9 cellular contexts compared by ENCODE assay signal in genomic region chr16:56191807-56192643, GRCh38. TPM values are rescaled to one million over a fixed set of nuclear protein-coding genes. Genes with fewer than 3 reads are reported as not detected.
DNase-seq lines count a peak whose midpoint lies in the region; ATAC-seq and TF ChIP-seq lines count a peak whose summit lies in the region.
"Had no signal": no experiment of that assay in that cellular context is flagged by ENCODE, and none has a peak within 500 bp of the region (broad histone marks: within the 10 kb centered on the region; RNA-seq: fewer than 3 reads in every experiment).

No MANE protein-coding gene starts in this region.

- no peak overlapping the region for H3K18ac ChIP-seq in H9 (ENCODE audit: insufficient read length, low read depth, low read length)

- H3K4me1 Mint-ChIP-seq in H9: peaks cover 35 to 50% of the 10 kb centered on the region in 2 experiments

- H4K91ac ChIP-seq in H9 (ENCODE audit: insufficient read length, low read depth, low read length): no peak overlapping the region

- peak overlapping the region; percentile 78 to 85 for H3K4me3 Mint-ChIP-seq in H9

- WGBS in H9 (ENCODE audit: extremely low coverage, insufficient read length, low lambda C conversion rate): no CpG with 5 or more reads among the region's 50 CpGs
- WGBS in right cardiac atrium: under 1% methylated on average over 50 of the region's 50 CpGs
- 1 to 4% (median 3%) methylated on average over 37 to 50 of the region's 50 CpGs for whole genome bisulfite sequencing in spleen, 5 donors

- H3K79me2 ChIP-seq in H9 (ENCODE audit: insufficient read depth, low read length): no peaks in the 10 kb centered on the region

- H3K27ac ChIP-seq in H9 (ENCODE audit: insufficient read length, low read depth, low read length) (no peak overlapping the region), right cardiac atrium (ENCODE audit: low read length) (peak overlapping the region; percentile 89), spleen (peak overlapping the region in 5 of 8 donors; percentile 48 to 81 (median 65))

- H3K14ac ChIP-seq in H9 (ENCODE audit: insufficient read depth, low read length): no peak overlapping the region

- no peak overlapping the region for H2BK5ac ChIP-seq in H9 (ENCODE audit: insufficient read length, low read length)

- H3K36me3 ChIP-seq in spleen: no peaks in the 10 kb centered on the region

- DNase-seq in H9 (no peak), right cardiac atrium (peak; percentile 35 to 77 (median 69)), spleen (peak; percentile 74), erythroblast (lab: John Stamatoyannopoulos, UW) (no peak), GM19238 (ENCODE audit: insufficient read length, low spot score) (no peak)

- H3T11ph ChIP-seq in H9 (ENCODE audit: low read length): no peak overlapping the region

- intact Hi-C loops in right cardiac atrium (cut with DNase I): loop anchor here in 3 of 4 donors (5.0 to 10.0 kb wide), 6 partner anchors 60 to 150 kb away; no protein-coding TSS in a partner anchor
- intact Hi-C loops in spleen (cut with DNase I; ENCODE audit: low total_unique reads): no loop called here

- no peaks in the 10 kb centered on the region; a peak in 1 of 5 replicates for H3K9me3 Mint-ChIP-seq in H9

- H2AK5ac ChIP-seq in H9 (ENCODE audit: insufficient read length, low read length): no peak overlapping the region

- no peak overlapping the region for H2AFZ ChIP-seq in H9 (ENCODE audit: low read length)

- no peak overlapping the region for H2BK12ac ChIP-seq in H9 (ENCODE audit: insufficient read length, low read depth, low read length)

- no peak overlapping the region for H3K9ac ChIP-seq in H9 (ENCODE audit: extremely low read depth, insufficient read length, low read length)

- H3K4ac ChIP-seq in H9 (ENCODE audit: low read depth, low read length): no peak overlapping the region

- peaks cover 28% of the 10 kb centered on the region for H3K23me2 ChIP-seq in H9 (ENCODE audit: insufficient read length, low read depth, low read length, poor library complexity, severe bottlenecking)

- no peaks in the 10 kb centered on the region; a peak in 1 of 7 replicates for H3K36me3 Mint-ChIP-seq in H9 (ENCODE audit: insufficient read depth in 1 of 3, low read depth in 3 of 3)

- no peak for TF ChIP-seq POLR2A in spleen (IDR thresholded peaks at IDR 0.05)
- no peak for TF ChIP-seq POLR2A in erythroblast (IDR thresholded peaks at IDR 0.05; ENCODE audit: low read length)

- peaks cover 59% of the 10 kb centered on the region for H3K27me3 Mint-ChIP-seq in H9 (ENCODE audit: low read depth)

- no peak overlapping the region for H2BK20ac ChIP-seq in H9 (ENCODE audit: low read depth, low read length, poor library complexity, severe bottlenecking)

- no peaks in the 10 kb centered on the region for H3K79me1 ChIP-seq in H9 (ENCODE audit: insufficient read depth, low read depth, low read length, poor library complexity, severe bottlenecking)

- H4K20me1 ChIP-seq in H9 (ENCODE audit: control insufficient read depth, insufficient read depth, insufficient read length): no peaks in the 10 kb centered on the region

- H3K4me3 ChIP-seq in WI38 (ENCODE audit: low read depth, low read length) (peak overlapping the region; percentile 59), right cardiac atrium (ENCODE audit: low read length) (peak overlapping the region; percentile 82), spleen (peak overlapping the region; percentile 48 to 81 (median 54))

- H3K27me3 ChIP-seq in H9 (ENCODE audit: insufficient read depth, low read length) (peaks cover 2% of the 10 kb centered on the region; the same call in 1 of the 2 replicates), right cardiac atrium (ENCODE audit: control insufficient read depth, insufficient read depth) (no peaks in the 10 kb centered on the region), spleen (replicated peaks in 1 of 7) (peaks cover 0 to 92% (median 59%) of the 10 kb centered on the region in 7 donors)

- no peak overlapping the region for H2BK15ac ChIP-seq in H9 (ENCODE audit: low read depth, low read length)

- no peak overlapping the region for H4K5ac ChIP-seq in H9 (ENCODE audit: insufficient read length, low read depth, low read length)

- H3K4me1 ChIP-seq in H9 (ENCODE audit: insufficient read depth, low read length) (peaks cover 13% of the 10 kb centered on the region; the same call in 1 of the 2 replicates), right cardiac atrium (ENCODE audit: control insufficient read depth, insufficient read depth, low read length) (peaks cover 5% of the 10 kb centered on the region), spleen (peaks cover 12 to 52% (median 37%) of the 10 kb centered on the region in 6 donors)

- H3K4me2 ChIP-seq in H9 (ENCODE audit: insufficient read depth, insufficient read length, low read length): peak overlapping the region; percentile 94

- TF ChIP-seq CTCF in H9 (conservative IDR thresholded peaks at IDR 0.05) (no peak), WI38 (IDR thresholded peaks at IDR 0.05; ENCODE audit: low read depth, low read length) (no peak), spleen (IDR thresholded peaks at IDR 0.05 in 8 of 11, conservative IDR thresholded peaks at IDR 0.05 in 3 of 11) (no peak)

- no peak overlapping the region for H3K23ac ChIP-seq in H9 (ENCODE audit: insufficient read length, low read depth, low read length)

- H3K27ac Mint-ChIP-seq in H9: no peak overlapping the region

- no peak overlapping the region for H3K56ac ChIP-seq in H9 (ENCODE audit: insufficient read length, low read depth, low read length)

- ATAC-seq in right cardiac atrium: peak; percentile 3 to 6
- ATAC-seq in HG02981 (IDR thresholded peaks at IDR 0.05; ENCODE audit: unreplicated experiment): no peak
- ATAC-seq in GM18907 (IDR thresholded peaks at IDR 0.05; ENCODE audit: unreplicated experiment): no peak

- H2BK120ac ChIP-seq in H9 (ENCODE audit: low read depth, low read length, poor library complexity, severe bottlenecking): no peak overlapping the region

- H4K8ac ChIP-seq in H9 (replicated peaks; ENCODE audit: insufficient read length, low read depth, low read length): no peak overlapping the region

- H3K9me3 ChIP-seq in H9 (ENCODE audit: control insufficient read depth, low read depth, low read length) (no peaks in the 10 kb centered on the region), right cardiac atrium (ENCODE audit: control insufficient read depth, low read length) (no peaks in the 10 kb centered on the region), spleen (no peaks in the 10 kb centered on the region)

RNA-seq across cellular contexts. Expression of gene GNAO1, which starts 0.7 kb away (rescaled TPM):
- 16.9 and 17.0 TPM in 2 replicates for total RNA-seq in H9 (2021)
- total RNA-seq in right cardiac atrium: 100 to 1,000 TPM in 3 of 4 donors, 10 to 100 TPM in 1; 96.7 to 163 (median 139) TPM
- polyA plus RNA-seq in right cardiac atrium: 69.4 TPM
- total RNA-seq in spleen: 1 to 10 TPM; 3.5 to 7.9 (median 6.7) TPM
- 1 to 10 TPM in 1 of 3 donors, under 1 TPM in 2; 0.32 to 1.0 (median 0.33) TPM for polyA plus RNA-seq in spleen
- total RNA-seq: glomerular endothelial cell had no signal

Comparison
In these comparisons a context has a peak if more than half of its experiments do, and no peak if none do; other contexts are left out.
1. DNase-seq: peak in right cardiac atrium (3 of 3) and spleen (single experiment); none in H9 (single experiment), erythroblast (0 of 2) and GM19238 (single experiment).
2. ATAC-seq: peak in right cardiac atrium (2 of 2); none in HG02981 (single experiment) and GM18907 (single experiment).
3. Peak in every context shown above with its lines, with median percentiles within 50 percentile points of each other: H3K4me3 ChIP-seq.